8 cellular contexts compared by ENCODE assay signal in the genomic region with DNA sequence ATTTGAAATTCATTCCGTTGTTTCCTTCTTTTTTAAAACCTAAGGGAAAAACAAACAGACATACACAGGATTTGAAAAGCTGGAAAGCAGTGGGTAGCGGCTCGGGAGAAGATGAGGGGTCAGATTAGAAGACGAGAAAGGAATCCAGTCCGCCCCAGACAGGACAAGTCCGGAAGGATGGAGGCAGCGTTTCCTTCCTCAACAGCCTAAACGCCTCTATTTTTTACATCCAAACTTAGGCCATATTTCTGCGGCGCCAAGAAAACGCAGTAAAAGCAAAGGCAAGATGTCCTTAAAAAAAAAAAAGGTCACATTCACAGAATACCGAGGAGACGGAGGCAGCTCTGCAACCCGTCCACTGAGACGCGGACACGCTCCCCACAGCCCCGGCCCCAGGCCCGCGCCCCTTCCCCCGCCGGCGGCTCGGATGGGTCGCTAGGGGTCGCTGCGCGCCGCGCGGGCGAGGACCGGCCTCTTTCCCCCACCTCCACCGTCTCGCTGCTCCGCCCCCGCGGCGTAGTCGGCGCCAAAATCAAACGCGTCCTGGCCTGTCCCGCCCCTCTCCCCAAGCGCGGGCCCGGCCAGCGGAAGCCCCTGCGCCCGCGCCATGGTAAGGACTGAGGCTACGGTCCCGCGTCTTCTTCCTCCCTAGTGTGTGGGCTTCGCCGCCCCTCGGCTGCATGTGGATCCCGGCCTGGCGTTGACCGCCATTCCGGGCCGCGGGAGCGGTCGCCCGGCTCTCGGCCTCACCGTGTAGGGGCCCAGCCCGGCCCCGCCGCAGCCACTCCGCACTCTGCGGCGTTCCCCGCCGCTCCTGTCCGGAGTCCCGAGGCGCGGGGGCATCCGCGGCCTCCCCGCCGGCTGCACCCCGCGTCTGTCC. TPM values are rescaled to one million over a fixed set of nuclear protein-coding genes. Genes with fewer than 3 reads are reported as not detected.
A peak's percentile ranks its signal among the peaks of the same experiment; 100 is the strongest.
DNase-seq lines count a peak whose midpoint lies in the region; ATAC-seq and TF ChIP-seq lines count a peak whose summit lies in the region.

A gene with protein sequence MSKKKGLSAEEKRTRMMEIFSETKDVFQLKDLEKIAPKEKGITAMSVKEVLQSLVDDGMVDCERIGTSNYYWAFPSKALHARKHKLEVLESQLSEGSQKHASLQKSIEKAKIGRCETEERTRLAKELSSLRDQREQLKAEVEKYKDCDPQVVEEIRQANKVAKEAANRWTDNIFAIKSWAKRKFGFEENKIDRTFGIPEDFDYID (plus strand): TSS at position 558 of the 880 bp plus-strand sequence. CDS start 50 bp downstream, at position 608.

- H3K27ac Mint-ChIP-seq in T-helper 17 cell = peak within 1 kb of the TSS; percentile 16

- H3K36me3 ChIP-seq in uterus = no peaks in the 10 kb centered on the region

- no peaks in the 10 kb centered on the region for H3K27me3 ChIP-seq in right cardiac atrium (ENCODE audit: control insufficient read depth, insufficient read depth)
- H3K27me3 ChIP-seq in uterus = no peaks in the 10 kb centered on the region

- H3K4me1 Mint-ChIP-seq in T-helper 17 cell = peaks cover 26% of the 10 kb centered on the region

- intact Hi-C loops in right cardiac atrium (cut with DNase I) (loop anchor here (2.0 to 10.0 kb wide), 7 partner anchors 90 to 410 kb away; partner anchors contain the start of gene TMEM131L (in 1 of the 4)), uterus (cut with DNase I; ENCODE audit: low total_unique reads) (loop anchor here (5.0 kb wide), 1 partner anchor 233 kb away; no protein-coding TSS in a partner anchor)

- TF ChIP-seq POLR2A in uterus (IDR thresholded peaks at IDR 0.05) = no peak

- under 1% methylated on average over 86 of the region's 86 CpGs for WGBS in right cardiac atrium

- H3K36me3 Mint-ChIP-seq in T-helper 17 cell (ENCODE audit: low read depth) = peaks cover 8% of the 10 kb centered on the region

- H3K27ac ChIP-seq in right cardiac atrium (ENCODE audit: low read length) (no peak within 1 kb of the TSS), uterus (peak within 1 kb of the TSS in 1 of 2 donors; percentile 34)

- no peaks in the 10 kb centered on the region for H3K9me3 ChIP-seq in T-helper 17 cell (ENCODE audit: control insufficient read depth, low read length, poor library complexity, severe bottlenecking)
- no peaks in the 10 kb centered on the region for H3K9me3 ChIP-seq in right cardiac atrium (ENCODE audit: control insufficient read depth, low read length)
- no peaks in the 10 kb centered on the region for H3K9me3 ChIP-seq in uterus

- H3K4me3 ChIP-seq in right cardiac atrium (ENCODE audit: low read length) = peak within 1 kb of the TSS; percentile 86
- H3K4me3 ChIP-seq in uterus = peak within 1 kb of the TSS; percentile 34 to 67

- H3K27me3 Mint-ChIP-seq in T-helper 17 cell = peaks cover 29% of the 10 kb centered on the region

- peak; percentile 79 for ATAC-seq in GM18502 (IDR thresholded peaks at IDR 0.05; ENCODE audit: poor library complexity, unreplicated experiment)
- peak; percentile 59 for ATAC-seq in HG02884 (IDR thresholded peaks at IDR 0.05; ENCODE audit: unreplicated experiment)
- peak; percentile 95 for ATAC-seq in T-helper 17 cell
- ATAC-seq in right cardiac atrium = peak; percentile 96 to 97

- H3K4me1 ChIP-seq in right cardiac atrium (ENCODE audit: control insufficient read depth, insufficient read depth, low read length) (no peaks in the 10 kb centered on the region), uterus (no peaks in the 10 kb centered on the region)

- TF ChIP-seq CTCF in uterus (IDR thresholded peaks at IDR 0.05) = peak; percentile 86 to 100 (median 92)

- H3K4me3 Mint-ChIP-seq in T-helper 17 cell = peak within 1 kb of the TSS; percentile 95

- DNase-seq in NCI-H146 treated with DMSO at 0.1 percent for 48 hours (lab: John Stamatoyannopoulos, UW; ENCODE audit: unreplicated experiment) = peak; percentile 16
- DNase-seq in T-helper 17 cell = peak; percentile 86 to 89 (median 89)
- DNase-seq in amygdala (lab: John Stamatoyannopoulos, UW) = peak in 53 of 56 donors; percentile 16 to 84 (median 60)
- peak; percentile 84 to 94 (median 93) for DNase-seq in right cardiac atrium
- DNase-seq in putamen (ENCODE audit: low spot score) = peak; percentile 81
- peak; percentile 80 to 87 for DNase-seq in uterus

RNA-seq across cellular contexts. Expression of the gene that starts here (rescaled TPM):
- total RNA-seq in T-helper 17 cell (not detected), right cardiac atrium (under 1 TPM in 2 of 4 donors, not detected in 2; 0.41 to 0.54 TPM), uterus (1 to 10 TPM in 2 of 4 donors, not detected in 2; 1.0 to 6.5 TPM)
- 0.20 TPM for polyA plus RNA-seq in right cardiac atrium

Comparison
In these comparisons a context has a peak if more than half of its experiments do, and no peak if none do; other contexts are left out.
1. Peak in DNase-seq and ATAC-seq in T-helper 17 cell; RNA of the gene not detected or under 1 TPM.
2. Peak in DNase-seq, ATAC-seq and H3K4me3 ChIP-seq in right cardiac atrium; RNA of the gene not detected or under 1 TPM.
3. DNase-seq: peak in every context shown above with its lines; median percentile 93 in right cardiac atrium; 89 in T-helper 17 cell; 84 in uterus; 81 in putamen; 60 in amygdala; 16 in NCI-H146 treated with DMSO at 0.1 percent for 48 hours.